ENCODE assay signal across 9 cellular contexts in genomic region chr16:86517652-86518258, GRCh38. TPM values are rescaled to one million over a fixed set of nuclear protein-coding genes. Genes with fewer than 3 reads are reported as not detected.
A peak's percentile ranks its signal among the peaks of the same experiment; 100 is the strongest.
DNase-seq lines count a peak whose midpoint lies in the region; ATAC-seq and TF ChIP-seq lines count a peak whose summit lies in the region.
"Had no signal": no experiment of that assay in that cellular context is flagged by ENCODE, and none has a peak within 500 bp of the region (broad histone marks: within the 10 kb centered on the region; RNA-seq: fewer than 3 reads in every experiment).

No MANE protein-coding gene starts in this region.

- H3K9me3 ChIP-seq in suprapubic skin = no peaks in the 10 kb centered on the region

- WGBS in suprapubic skin = 32% methylated on average over 13 of the region's 17 CpGs

- H3K36me3 ChIP-seq in suprapubic skin = no peaks in the 10 kb centered on the region

- ATAC-seq in GM21619 (IDR thresholded peaks at IDR 0.05; ENCODE audit: unreplicated experiment) = no peak

- H3K27ac ChIP-seq in caudate nucleus (ENCODE audit: low read depth, low read length) = no peak overlapping the region
- H3K27ac ChIP-seq in suprapubic skin = no peak overlapping the region
- H3K27ac ChIP-seq: epithelial cell of prostate had no signal

- DNase-seq in A172 (ENCODE audit: low spot score) = peak; percentile 57
- DNase-seq in ELR (ENCODE audit: low read depth) = peak; percentile 80
- peak; percentile 7 for DNase-seq in NCI-H748 treated with DMSO at 0.1 percent for 48 hours (lab: John Stamatoyannopoulos, UW)
- DNase-seq in caudate nucleus (lab: John Stamatoyannopoulos, UW) = peak in 52 of 61 donors; percentile 1 to 70 (median 34)
- peak; percentile 87 for DNase-seq in left kidney (ENCODE audit: low read depth, low spot score)
- DNase-seq in suprapubic skin (ENCODE audit: low spot score in 2 of 2) = no peak
- DNase-seq in middle frontal gyrus (ENCODE audit: extremely low spot score, low spot score) = no peak

- TF ChIP-seq POLR2A in suprapubic skin (IDR thresholded peaks at IDR 0.05) = no peak

- H3K4me3 ChIP-seq in suprapubic skin = no peak overlapping the region

- no peak for TF ChIP-seq EP300 in suprapubic skin (IDR thresholded peaks at IDR 0.05)

- peak; percentile 18 to 57 for TF ChIP-seq CTCF in suprapubic skin (IDR thresholded peaks at IDR 0.05)

- peaks cover 95% of the 10 kb centered on the region for H3K27me3 ChIP-seq in suprapubic skin

- peaks cover 20% of the 10 kb centered on the region for H3K4me1 ChIP-seq in suprapubic skin

RNA-seq across cellular contexts. Expression of gene FOXF1, which starts 7.4 kb away (rescaled TPM):
- 2.1 TPM in 2 replicates for total RNA-seq in A172 (2014; rRNA removed; shearing (Covaris generic))
- under 1 TPM in 3 of 4 donors, not detected in 1; 0.11 to 0.59 (median 0.21) TPM for total RNA-seq in suprapubic skin

RNA-seq across cellular contexts. Expression of gene MTHFSD, which starts 37.3 kb away (rescaled TPM):
- 7.8 and 16.2 TPM in 2 replicates for total RNA-seq in A172 (2014; rRNA removed; shearing (Covaris generic))
- total RNA-seq in suprapubic skin = 10 to 100 TPM; 12.4 to 43.4 (median 18.8) TPM

RNA-seq across cellular contexts. Expression of gene FOXC2, which starts 48.9 kb away (rescaled TPM):
- 1.3 and 2.3 TPM in 2 replicates for total RNA-seq in A172 (2014; rRNA removed; shearing (Covaris generic))
- under 1 TPM in 1 of 4 donors, not detected in 3; 0.56 TPM for total RNA-seq in suprapubic skin

Comparison
In these comparisons a context has a peak if more than half of its experiments do, and no peak if none do; other contexts are left out.
1. DNase-seq: peak in A172 (single experiment), ELR (single experiment), NCI-H748 treated with DMSO at 0.1 percent for 48 hours (single experiment), caudate nucleus (52 of 61) and left kidney (single experiment); none in suprapubic skin (0 of 2) and middle frontal gyrus (single experiment).